16 cellular contexts compared by ENCODE assay signal in the genomic region with DNA sequence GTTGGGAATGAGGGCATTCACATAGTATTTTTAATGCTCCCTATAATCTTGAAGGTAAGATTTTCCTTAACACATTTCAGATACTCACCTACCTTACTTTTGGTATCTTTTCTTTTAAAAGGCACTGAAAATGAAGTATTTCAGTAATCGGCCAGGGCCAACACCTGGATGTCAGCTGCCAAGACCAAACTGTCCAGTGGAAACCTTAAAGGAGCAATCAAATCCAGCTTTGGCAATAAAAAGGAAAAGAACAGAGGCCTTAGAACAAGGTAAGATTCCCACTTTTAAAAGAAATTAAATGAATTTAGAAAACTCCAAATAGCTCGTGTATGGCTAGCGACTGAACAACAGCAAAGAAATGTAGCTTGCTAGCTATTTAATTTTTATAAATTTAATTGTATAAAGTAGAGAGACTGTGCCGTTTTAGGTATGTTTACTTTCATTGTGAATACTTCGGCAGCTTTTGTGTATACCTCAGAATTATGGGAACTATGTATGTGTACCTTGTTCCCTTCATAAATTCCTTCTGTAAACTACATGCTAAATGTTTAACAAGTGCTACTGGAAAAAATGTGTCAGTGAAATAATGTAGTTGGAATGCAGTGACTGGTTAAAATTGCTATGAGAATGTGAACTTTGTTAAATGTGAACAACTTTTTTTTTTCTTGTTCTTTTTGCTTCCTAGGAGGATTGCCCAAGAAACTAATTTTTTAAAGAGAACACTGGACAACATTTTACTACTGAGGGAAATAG. TPM values are rescaled to one million over a fixed set of nuclear protein-coding genes. Genes with fewer than 3 reads are reported as not detected.
DNase-seq lines count a peak whose midpoint lies in the region; ATAC-seq, FAIRE-seq and TF ChIP-seq lines count a peak whose summit lies in the region.
"Had no signal": no experiment of that assay in that cellular context is flagged by ENCODE, and none has a peak within 500 bp of the region (broad histone marks: within the 10 kb centered on the region; RNA-seq: fewer than 3 reads in every experiment).

No MANE protein-coding gene starts in this region.

- H3K27me3 ChIP-seq in GM23248 (replicated peaks; ENCODE audit: insufficient read depth), result no peaks in the 10 kb centered on the region
- no peaks in the 10 kb centered on the region for H3K27me3 ChIP-seq in aorta (ENCODE audit: control insufficient read depth in 1 of 2, insufficient read depth in 2 of 2, low read length in 1 of 2)
- H3K27me3 ChIP-seq in heart right ventricle, result no peaks in the 10 kb centered on the region
- H3K27me3 ChIP-seq: SJCRH30 had no signal

- peak overlapping the region; percentile 13 for H3K4me2 ChIP-seq in GM23248 (ENCODE audit: unreplicated experiment)

- H3K9me3 Mint-ChIP-seq in activated naive CD4-positive, alpha-beta T cell treated with anti-CD3 and anti-CD28 coated beads for 36 hours, result no peaks in the 10 kb centered on the region
- H3K9me3 Mint-ChIP-seq: neural crest cell had no signal

- no peaks in the 10 kb centered on the region for H3K9me3 ChIP-seq in GM23248 (ENCODE audit: low read depth)
- no peaks in the 10 kb centered on the region for H3K9me3 ChIP-seq in aorta (ENCODE audit: control insufficient read depth, low read length)
- H3K9me3 ChIP-seq in heart right ventricle, result no peaks in the 10 kb centered on the region
- H3K9me3 ChIP-seq: SJCRH30 had no signal

- H3K4me1 ChIP-seq in GM23248 (ENCODE audit: insufficient read depth), result peaks cover 14% of the 10 kb centered on the region
- no peaks in the 10 kb centered on the region for H3K4me1 ChIP-seq in aorta (ENCODE audit: control insufficient read depth in 1 of 2, insufficient read depth in 2 of 2, low read length in 2 of 2)
- H3K4me1 ChIP-seq in heart right ventricle, result peaks cover 0 to 4% (median 0%) of the 10 kb centered on the region in 9 donors
- H3K4me1 ChIP-seq: SJCRH30 had no signal

- H3K4me3 ChIP-seq in GM23248 (no peak overlapping the region), astrocyte of the cerebellum (ENCODE audit: low read depth, low read length) (no peak overlapping the region), aorta (ENCODE audit: low read length in 2 of 2) (no peak overlapping the region), heart right ventricle (no peak overlapping the region)
- H3K4me3 ChIP-seq: SJCRH30 had no signal

- H3K9ac ChIP-seq in GM23248, result no peak overlapping the region

- H3K36me3 Mint-ChIP-seq in activated naive CD4-positive, alpha-beta T cell treated with anti-CD3 and anti-CD28 coated beads for 36 hours (ENCODE audit: low read depth), result peaks cover 20% of the 10 kb centered on the region

- H3K36me3 ChIP-seq in GM23248 (ENCODE audit: low read depth), result peaks cover 31% of the 10 kb centered on the region
- peaks cover 0 to 5% of the 10 kb centered on the region in 2 donors for H3K36me3 ChIP-seq in aorta (ENCODE audit: control insufficient read depth in 1 of 2, insufficient read depth in 2 of 2, low read length in 1 of 2)
- peaks cover 0 to 95% (median 17%) of the 10 kb centered on the region in 9 donors for H3K36me3 ChIP-seq in heart right ventricle

- no peaks in the 10 kb centered on the region; the same call in 1 of the 2 replicates for H3F3A ChIP-seq in GM23248 (ENCODE audit: insufficient read depth)

- CTCF ChIA-PET in activated naive CD4-positive, alpha-beta T cell treated with anti-CD3 and anti-CD28 coated beads for 36 hours (lab: Charles Lee), result no interaction called here

- H3K27ac ChIP-seq in GM23248 (peak overlapping the region; percentile 51), aorta (ENCODE audit: low read depth in 1 of 2, low read length in 2 of 2) (no peak overlapping the region), heart right ventricle (no peak overlapping the region)
- H3K27ac ChIP-seq: epithelial cell of prostate, SJCRH30 had no signal

- no peaks in the 10 kb centered on the region for H3K27me3 Mint-ChIP-seq in activated naive CD4-positive, alpha-beta T cell treated with anti-CD3 and anti-CD28 coated beads for 36 hours (ENCODE audit: low read depth)

- in situ Hi-C loops in GM23248 (cut with MboI), result no loop called here
- in situ Hi-C loops in astrocyte of the cerebellum (cut with HindIII; ENCODE audit: low sequenced_read_pairs), result no loop called here

- no peaks in the 10 kb centered on the region for H4K20me1 ChIP-seq in GM23248 (ENCODE audit: insufficient read depth)

- H3K27ac Mint-ChIP-seq in activated naive CD4-positive, alpha-beta T cell treated with anti-CD3 and anti-CD28 coated beads for 36 hours, result no peak overlapping the region

- no peak overlapping the region for H2AFZ ChIP-seq in GM23248

- H3K4me1 Mint-ChIP-seq in activated naive CD4-positive, alpha-beta T cell treated with anti-CD3 and anti-CD28 coated beads for 36 hours (ENCODE audit: low read depth), result peaks cover 3% of the 10 kb centered on the region
- H3K4me1 Mint-ChIP-seq: neural crest cell had no signal

- intact Hi-C loops in aorta (cut with DNase I) (loop anchor here in 1 of 2 donors (10.0 kb wide), 1 partner anchor 62 kb away; a partner anchor contains a TSS), heart right ventricle (cut with DNase I) (loop anchor here in 1 of 10 donors (10.0 kb wide), 1 partner anchor 162 kb away; no protein-coding TSS in a partner anchor)
- intact Hi-C loops in activated naive CD4-positive, alpha-beta T cell treated with anti-CD3 and anti-CD28 coated beads for 36 hours (cut with micrococcal nuclease), result no loop called here

- no peak for ATAC-seq in GM18517 (IDR thresholded peaks at IDR 0.05; ENCODE audit: unreplicated experiment)
- no peak for ATAC-seq in aorta (ENCODE audit: low FRiP score)
- ATAC-seq in heart right ventricle, result no peak
- ATAC-seq: stimulated activated naive CD8-positive, alpha-beta T cell treated with anti-CD3 and anti-CD28 coated beads, Interleukin-15, Interleukin-2, amounts not matched to agents 100 U/mL and 50 U/mL, for 24 hours had no signal

- peak; percentile 16 for FAIRE-seq in A204.1 (lab: Jason Lieb, UNC)
- FAIRE-seq: D721Med had no signal

- H3K9me2 ChIP-seq in GM23248 (ENCODE audit: insufficient read depth), result no peaks in the 10 kb centered on the region

- TF ChIP-seq CTCF in astrocyte of the cerebellum (IDR thresholded peaks at IDR 0.05; ENCODE audit: low read depth, low read length, missing control alignments) (no peak), heart right ventricle (IDR thresholded peaks at IDR 0.05) (no peak)

- 79 to 81% methylated on average over 5 of the region's 5 CpGs for whole genome bisulfite sequencing in GM23248 (ENCODE audit: low coverage in 1 of 2, low lambda C conversion rate in 2 of 2, missing lambda C conversion rate in 2 of 2), 2 experiments
- 52 to 56% methylated on average over 5 of the region's 5 CpGs for WGBS in aorta, 2 donors
- 67 to 83% methylated on average over 5 of the region's 5 CpGs for WGBS in heart right ventricle, 2 donors

- DNase-seq in GM23248 (peak; percentile 84), astrocyte of the cerebellum (ENCODE audit: low read depth) (peak; percentile 20), kidney glomerular epithelial cell (lab: John Stamatoyannopoulos, UW) (peak; percentile 69), aorta (no peak), heart right ventricle (no peak)
- DNase-seq in activated naive CD4-positive, alpha-beta T cell treated with anti-CD3 and anti-CD28 coated beads for 36 hours, result no peak
- DNase-seq: activated gamma-delta T cell treated with Interleukin-2 at 50 U/mL for 16 hours; H7; NCI-H1092 treated with DMSO at 0.1 percent for 48 hours; SJCRH30; stimulated activated naive CD8-positive, alpha-beta T cell treated with anti-CD3 and anti-CD28 coated beads, Interleukin-15, Interleukin-2, amounts not matched to agents 100 U/mL and 50 U/mL, for 24 hours had no signal

- peaks cover 26% of the 10 kb centered on the region for H3K79me2 ChIP-seq in GM23248 (ENCODE audit: insufficient read depth)

- H3K4me3 Mint-ChIP-seq in activated naive CD4-positive, alpha-beta T cell treated with anti-CD3 and anti-CD28 coated beads for 36 hours, result no peak overlapping the region
- H3K4me3 Mint-ChIP-seq: neural crest cell had no signal

RNA-seq across cellular contexts. Expression of gene CDK7, which starts 41.9 kb away (rescaled TPM):
- total RNA-seq in GM23248 (2014; rRNA removed; shearing (Covaris generic)), result 48.9 and 60.4 TPM in 2 replicates
- 55.7 and 58.9 TPM in 2 replicates for polyA plus RNA-seq in GM23248 (2016; fragmentation: Nextera tagmentation; extraction: Ambion mirVana)
- total RNA-seq in aorta, result 10 to 100 TPM; 22.0 to 22.7 TPM
- polyA plus RNA-seq in aorta, result 10 to 100 TPM; 15.8 to 23.9 TPM
- 10 to 100 TPM; 23.8 to 28.4 TPM for total RNA-seq in activated naive CD4-positive, alpha-beta T cell treated with anti-CD3 and anti-CD28 coated beads for 36 hours
- 10 to 100 TPM; 10.5 to 17.9 (median 13.7) TPM for total RNA-seq in heart right ventricle
- 10 to 100 TPM; 15.1 to 16.6 TPM for polyA plus RNA-seq in heart right ventricle

RNA-seq across cellular contexts. Expression of gene CCDC125, which starts 56.0 kb away (rescaled TPM):
- 0.97 and 1.9 TPM in 2 replicates for total RNA-seq in GM23248 (2014; rRNA removed; shearing (Covaris generic))
- polyA plus RNA-seq in GM23248 (2016; fragmentation: Nextera tagmentation; extraction: Ambion mirVana) (2.6 TPM in 2 replicates), aorta (1 to 10 TPM; 3.9 to 6.5 TPM), heart right ventricle (1 to 10 TPM; 1.3 to 2.0 TPM)
- total RNA-seq in aorta (1 to 10 TPM; 5.7 to 6.9 TPM), heart right ventricle (1 to 10 TPM; 2.2 to 5.5 (median 4.2) TPM)
- 1 to 10 TPM; 6.1 to 7.5 TPM for total RNA-seq in activated naive CD4-positive, alpha-beta T cell treated with anti-CD3 and anti-CD28 coated beads for 36 hours
- total RNA-seq: H7 had no signal

Comparison
In these comparisons a context has a peak if more than half of its experiments do, and no peak if none do; other contexts are left out.
1. DNase-seq: peak in GM23248 (single experiment), astrocyte of the cerebellum (single experiment) and kidney glomerular epithelial cell (single experiment); none in aorta (0 of 2), activated naive CD4-positive, alpha-beta T cell treated with anti-CD3 and anti-CD28 coated beads for 36 hours (single experiment) and heart right ventricle (0 of 2).